ENCODE assay signal across 8 cellular contexts in the genomic region with DNA sequence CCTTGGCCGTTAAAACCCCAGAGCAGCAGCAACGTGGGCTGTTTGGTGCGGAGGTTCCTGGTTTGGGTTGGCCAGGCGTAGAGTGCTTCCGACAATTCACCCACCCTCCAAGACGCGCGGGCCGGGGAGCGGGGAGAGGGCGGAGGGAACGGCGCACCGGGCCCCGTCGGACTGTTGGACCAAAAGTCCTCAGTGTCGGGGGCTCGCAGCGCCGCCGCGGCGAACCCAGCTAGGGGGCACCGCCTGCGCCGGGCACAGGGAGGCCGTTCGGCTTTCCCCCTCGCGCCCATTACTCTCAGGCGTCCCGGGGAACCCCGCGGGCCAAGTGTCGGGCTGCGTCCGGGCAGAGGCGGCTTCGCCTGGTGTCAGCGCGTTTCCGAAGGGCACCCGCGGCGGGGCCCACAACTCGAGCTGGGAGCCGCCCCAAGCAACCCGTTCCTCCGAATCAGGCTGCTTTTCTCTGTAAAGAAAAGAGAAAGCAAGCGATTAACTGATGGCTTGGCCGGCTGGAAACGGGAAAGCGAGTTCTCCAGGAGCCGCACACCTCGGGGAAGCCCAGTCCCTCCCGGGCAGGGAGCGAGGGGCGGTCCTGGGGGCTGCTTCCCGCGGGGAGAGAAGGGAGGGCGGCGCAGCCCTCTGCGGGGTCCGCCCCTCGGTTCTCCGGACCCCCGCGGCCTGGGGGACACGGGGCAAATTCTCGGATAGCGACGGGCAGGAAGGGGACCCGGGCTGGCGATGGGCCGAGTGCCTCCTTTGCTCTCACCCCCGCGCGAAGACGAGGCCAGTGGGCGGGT.
DNase-seq lines count a peak whose midpoint lies in the region; ATAC-seq and TF ChIP-seq lines count a peak whose summit lies in the region.

No MANE protein-coding gene starts in this region.

- H3K4me1 ChIP-seq in heart right ventricle (peaks cover 7 to 33% (median 25%) of the 10 kb centered on the region in 9 donors), prostate gland (replicated peaks) (no peaks in the 10 kb centered on the region)

- H3K9me3 Mint-ChIP-seq in activated naive CD4-positive, alpha-beta T cell treated with anti-CD3 and anti-CD28 coated beads for 36 hours: no peaks in the 10 kb centered on the region

- peaks cover 0 to 8% (median 0%) of the 10 kb centered on the region in 9 donors for H3K36me3 ChIP-seq in heart right ventricle
- no peaks in the 10 kb centered on the region for H3K36me3 ChIP-seq in prostate gland

- 1% methylated on average over 77 to 80 of the region's 80 CpGs for WGBS in heart right ventricle, 2 donors
- WGBS in prostate gland: 0% methylated on average over 37 of the region's 80 CpGs

- peaks cover 0 to 73% (median 46%) of the 10 kb centered on the region in 7 donors for H3K27me3 ChIP-seq in heart right ventricle
- H3K27me3 ChIP-seq in prostate gland (replicated peaks; ENCODE audit: insufficient read depth): no peaks in the 10 kb centered on the region

- H3K4me3 Mint-ChIP-seq in activated naive CD4-positive, alpha-beta T cell treated with anti-CD3 and anti-CD28 coated beads for 36 hours: peak overlapping the region; percentile 76

- H3K27ac Mint-ChIP-seq in activated naive CD4-positive, alpha-beta T cell treated with anti-CD3 and anti-CD28 coated beads for 36 hours: peak overlapping the region; percentile 54

- H3K4me1 Mint-ChIP-seq in activated naive CD4-positive, alpha-beta T cell treated with anti-CD3 and anti-CD28 coated beads for 36 hours (ENCODE audit: low read depth): peaks cover 47% of the 10 kb centered on the region

- peak; percentile 53 to 76 (median 66) for ATAC-seq in heart right ventricle
- no peak for ATAC-seq in HG02885 (IDR thresholded peaks at IDR 0.05; ENCODE audit: poor library complexity, unreplicated experiment)
- ATAC-seq in HG03095 (IDR thresholded peaks at IDR 0.05; ENCODE audit: unreplicated experiment): no peak

- TF ChIP-seq CTCF in heart right ventricle (IDR thresholded peaks at IDR 0.05) (no peak), prostate gland (IDR thresholded peaks at IDR 0.05) (peak in 1 of 4 experiments; percentile 25)

- CTCF ChIA-PET in activated naive CD4-positive, alpha-beta T cell treated with anti-CD3 and anti-CD28 coated beads for 36 hours (lab: Charles Lee): no interaction called here

- H3K9me3 ChIP-seq in heart right ventricle (no peaks in the 10 kb centered on the region), prostate gland (no peaks in the 10 kb centered on the region)

- intact Hi-C loops in activated naive CD4-positive, alpha-beta T cell treated with anti-CD3 and anti-CD28 coated beads for 36 hours (cut with micrococcal nuclease): no loop called here
- intact Hi-C loops in heart right ventricle (cut with DNase I): loop anchor here in 1 of 10 donors (2.0 to 10.0 kb wide), 2 partner anchors 52 to 194 kb away; no protein-coding TSS in a partner anchor
- intact Hi-C loops in prostate gland (cut with DNase I): loop anchor here (5.0 to 10.0 kb wide), 2 partner anchors 116 to 136 kb away; no protein-coding TSS in a partner anchor

- H3K4me3 ChIP-seq in heart right ventricle: peak overlapping the region; percentile 44 to 80 (median 62)
- H3K4me3 ChIP-seq in prostate gland: peak overlapping the region; percentile 48 to 51

- peak; percentile 40 for DNase-seq in COLO668 (lab: John Stamatoyannopoulos, UW; ENCODE audit: unreplicated experiment)
- DNase-seq in NCI-H345 (lab: John Stamatoyannopoulos, UW): peak; percentile 30
- peak; percentile 67 for DNase-seq in activated naive CD4-positive, alpha-beta T cell treated with anti-CD3 and anti-CD28 coated beads for 36 hours
- DNase-seq in heart right ventricle: peak; percentile 39 to 46
- no peak for DNase-seq in prostate gland (ENCODE audit: low spot score)
- no peak for DNase-seq in NCI-H1436 treated with DMSO at 0.1 percent for 48 hours (lab: John Stamatoyannopoulos, UW)

- peak; percentile 31 for TF ChIP-seq POLR2A in prostate gland (IDR thresholded peaks at IDR 0.05)

- H3K36me3 Mint-ChIP-seq in activated naive CD4-positive, alpha-beta T cell treated with anti-CD3 and anti-CD28 coated beads for 36 hours (ENCODE audit: low read depth): peaks cover 3% of the 10 kb centered on the region

- H3K27me3 Mint-ChIP-seq in activated naive CD4-positive, alpha-beta T cell treated with anti-CD3 and anti-CD28 coated beads for 36 hours (ENCODE audit: low read depth): peaks cover 24% of the 10 kb centered on the region

- H3K27ac ChIP-seq in heart right ventricle (peak overlapping the region; percentile 48 to 83 (median 72)), prostate gland (peak overlapping the region; percentile 84)

Comparison
In these comparisons a context has a peak if more than half of its experiments do, and no peak if none do; other contexts are left out.
1. DNase-seq: peak in COLO668 (single experiment), NCI-H345 (single experiment), activated naive CD4-positive, alpha-beta T cell treated with anti-CD3 and anti-CD28 coated beads for 36 hours (single experiment) and heart right ventricle (2 of 2); none in prostate gland (single experiment) and NCI-H1436 treated with DMSO at 0.1 percent for 48 hours (single experiment).
2. ATAC-seq: peak in heart right ventricle (8 of 8); none in HG02885 (single experiment) and HG03095 (single experiment).